In genomic region chr4:14810121-14810520, GRCh38 we compare ENCODE assay signal across 38 cellular contexts.
"Had no signal": no experiment of that assay in that cellular context is flagged by ENCODE, and none has a peak within 500 bp of the region (broad histone marks: within the 10 kb centered on the region; RNA-seq: fewer than 3 reads in every experiment).

No MANE protein-coding gene starts in this region.

- H3K36me3 Mint-ChIP-seq: activated naive CD4-positive, alpha-beta T cell treated with anti-CD3 and anti-CD28 coated beads, Interleukin-2, amount 10 ng/mL, durations not matched to agents 7 days and 5 days; activated naive CD4-positive, alpha-beta T cell treated with anti-CD3 and anti-CD28 coated beads, Interleukin-2, amount 50 U/mL, for 24 hours; activated naive CD8-positive, alpha-beta T cell; activated naive CD8-positive, alpha-beta T cell treated with anti-CD3 and anti-CD28 coated beads for 36 hours; activated naive CD8-positive, alpha-beta T cell treated with anti-CD3 and anti-CD28 coated beads, Interleukin-2, amount 10 ng/mL, durations not matched to agents 7 days and 5 days; brain had no signal

- H3K27ac Mint-ChIP-seq: activated naive CD4-positive, alpha-beta T cell treated with anti-CD3 and anti-CD28 coated beads for 36 hours; activated naive CD4-positive, alpha-beta T cell treated with anti-CD3 and anti-CD28 coated beads, Interleukin-2, amount 10 ng/mL, durations not matched to agents 7 days and 5 days; activated naive CD4-positive, alpha-beta T cell treated with anti-CD3 and anti-CD28 coated beads, Interleukin-2, amount 50 U/mL, for 24 hours; activated naive CD4-positive, alpha-beta T cell treated with anti-CD3 and anti-CD28 coated beads, Interleukin-2, amount 50 U/mL, for 72 hours; activated naive CD8-positive, alpha-beta T cell; activated naive CD8-positive, alpha-beta T cell treated with anti-CD3 and anti-CD28 coated beads for 36 hours; activated naive CD8-positive, alpha-beta T cell treated with anti-CD3 and anti-CD28 coated beads, Interleukin-2, amount 10 ng/mL, durations not matched to agents 7 days and 5 days; activated naive CD8-positive, alpha-beta T cell treated with anti-CD3 and anti-CD28 coated beads, Interleukin-2, amount 50 U/mL, for 24 hours; activated T-cell treated with anti-CD3 and anti-CD28 coated beads, Interleukin-2, amount 50 U/mL, for 24 hours; activated T-cell treated with anti-CD3 and anti-CD28 coated beads, Interleukin-2, amount 50 U/mL, for 72 hours; activated T-helper 1 cell treated with anti-CD3 and anti-CD28 coated beads, Interleukin-12 subunit alpha, Interleukin-12 subunit beta, Interleukin-2, Interleukin-4 antibody, amounts not matched to agents 30 ng/mL and 10 ng/mL and 1 ng/mL, durations not matched to agents 14 hours and 24 hours and 36 hours; activated T-helper 17 cell treated with anti-CD3 and anti-CD28 coated beads, Interleukin-2, amount 50 U/mL, for 72 hours; activated T-helper 2 cell treated with anti-CD3 and anti-CD28 coated beads, Interferon-gamma antibody, Interleukin-2, Interleukin-4, amounts not matched to agents 10 μg/mL and 5 μg/mL and 100 μg/mL, durations not matched to agents 14 hours and 24 hours and 36 hours; brain had no signal

- H3K27ac ChIP-seq: adrenal gland, ascending aorta, body of pancreas, brain microvascular endothelial cell, breast epithelium, cardiac muscle cell had no signal

- H3K9me3 Mint-ChIP-seq: activated naive CD4-positive, alpha-beta T cell treated with anti-CD3 and anti-CD28 coated beads for 36 hours; activated naive CD4-positive, alpha-beta T cell treated with anti-CD3 and anti-CD28 coated beads, Interleukin-2, amount 10 ng/mL, durations not matched to agents 7 days and 5 days; activated naive CD4-positive, alpha-beta T cell treated with anti-CD3 and anti-CD28 coated beads, Interleukin-2, amount 50 U/mL, for 24 hours; activated T-cell treated with anti-CD3 and anti-CD28 coated beads, Interleukin-2, amount 50 U/mL, for 24 hours; activated T-cell treated with anti-CD3 and anti-CD28 coated beads, Interleukin-2, amount 50 U/mL, for 4 hours; activated T-helper 2 cell treated with anti-CD3 and anti-CD28 coated beads, Interferon-gamma antibody, Interleukin-2, Interleukin-4, amounts not matched to agents 10 μg/mL and 5 μg/mL and 100 μg/mL, durations not matched to agents 14 hours and 24 hours and 36 hours; central memory CD8-positive, alpha-beta T cell had no signal

- H3K36me3 ChIP-seq: adrenal gland, ascending aorta, brain microvascular endothelial cell, breast epithelium, cardiac muscle cell had no signal

- H3K4me3 ChIP-seq: adrenal gland, ascending aorta, body of pancreas, breast epithelium, cardiac muscle cell had no signal

- DNase-seq: activated effector memory CD4-positive, alpha-beta T cell treated with anti-CD3 and anti-CD28 coated beads, Interleukin-2, amount 50 U/mL, for 16 hours; activated effector memory CD4-positive, alpha-beta T cell treated with Interleukin-2 at 50 U/mL for 16 hours; activated gamma-delta T cell; activated gamma-delta T cell treated with Interleukin-2 at 50 U/mL for 16 hours; activated naive CD4-positive, alpha-beta T cell; activated naive CD4-positive, alpha-beta T cell treated with anti-CD3 and anti-CD28 coated beads for 36 hours; activated naive CD4-positive, alpha-beta T cell treated with anti-CD3 and anti-CD28 coated beads, Interleukin-2, amount 10 ng/mL, durations not matched to agents 7 days and 5 days; activated naive CD4-positive, alpha-beta T cell treated with anti-CD3 and anti-CD28 coated beads, Interleukin-2, amount 50 U/mL, for 16 hours; activated naive CD4-positive, alpha-beta T cell treated with Interleukin-2 at 50 U/mL for 16 hours; activated naive CD8-positive, alpha-beta T cell treated with anti-CD3 and anti-CD28 coated beads for 36 hours; activated naive CD8-positive, alpha-beta T cell treated with anti-CD3 and anti-CD28 coated beads, Interleukin-2, amount 10 ng/mL, durations not matched to agents 7 days and 5 days; activated naive CD8-positive, alpha-beta T cell treated with anti-CD3 and anti-CD28 coated beads, Interleukin-2, amount 50 U/mL, for 24 hours; activated T-cell treated with anti-CD3 and anti-CD28 coated beads, Interleukin-2, amount 50 U/mL, for 1 hour; activated T-cell treated with anti-CD3 and anti-CD28 coated beads, Interleukin-2, amount 50 U/mL, for 24 hours; activated T-cell treated with anti-CD3 and anti-CD28 coated beads, Interleukin-2, amount 50 U/mL, for 4 hours; activated T-cell treated with anti-CD3 and anti-CD28 coated beads, Interleukin-2, amount 50 U/mL, for 48 hours; activated T-cell treated with anti-CD3 and anti-CD28 coated beads, Interleukin-2, amount 50 U/mL, for 72 hours; adrenal gland; amniotic stem cell; amygdala; anterior cingulate cortex; aorta; body of pancreas; brain microvascular endothelial cell; caudate nucleus; central memory CD4-positive, alpha-beta T cell; cerebellar nuclear complex had no signal

- H3K27me3 Mint-ChIP-seq: activated naive CD4-positive, alpha-beta T cell treated with anti-CD3 and anti-CD28 coated beads, Interleukin-2, amount 10 ng/mL, durations not matched to agents 7 days and 5 days had no signal

- H3K4me3 Mint-ChIP-seq: activated naive CD4-positive, alpha-beta T cell treated with anti-CD3 and anti-CD28 coated beads for 36 hours; activated naive CD4-positive, alpha-beta T cell treated with anti-CD3 and anti-CD28 coated beads, Interleukin-2, amount 10 ng/mL, durations not matched to agents 7 days and 5 days; activated naive CD4-positive, alpha-beta T cell treated with anti-CD3 and anti-CD28 coated beads, Interleukin-2, amount 50 U/mL, for 24 hours; activated naive CD8-positive, alpha-beta T cell; activated naive CD8-positive, alpha-beta T cell treated with anti-CD3 and anti-CD28 coated beads for 36 hours; activated naive CD8-positive, alpha-beta T cell treated with anti-CD3 and anti-CD28 coated beads, Interleukin-2, amount 10 ng/mL, durations not matched to agents 7 days and 5 days; activated naive CD8-positive, alpha-beta T cell treated with anti-CD3 and anti-CD28 coated beads, Interleukin-2, amount 50 U/mL, for 24 hours; activated T-cell treated with anti-CD3 and anti-CD28 coated beads, Interleukin-2, amount 50 U/mL, for 24 hours; activated T-cell treated with anti-CD3 and anti-CD28 coated beads, Interleukin-2, amount 50 U/mL, for 4 hours; activated T-cell treated with anti-CD3 and anti-CD28 coated beads, Interleukin-2, amount 50 U/mL, for 72 hours; activated T-helper 1 cell treated with anti-CD3 and anti-CD28 coated beads, Interleukin-12 subunit alpha, Interleukin-12 subunit beta, Interleukin-2, Interleukin-4 antibody, amounts not matched to agents 30 ng/mL and 10 ng/mL and 1 ng/mL, durations not matched to agents 14 hours and 24 hours and 36 hours; activated T-helper 17 cell treated with anti-CD3 and anti-CD28 coated beads, Interleukin-2, amount 50 U/mL, for 72 hours; brain; central memory CD8-positive, alpha-beta T cell had no signal

- H3K4me1 ChIP-seq: adrenal gland, body of pancreas, breast epithelium had no signal

- ATAC-seq: activated naive CD4-positive, alpha-beta T cell treated with anti-CD3 and anti-CD28 coated beads, Interleukin-2, amount 50 U/mL, for 72 hours; activated naive CD8-positive, alpha-beta T cell treated with anti-CD3 and anti-CD28 coated beads, Interleukin-2, amount 50 U/mL, for 24 hours; activated T-cell treated with anti-CD3 and anti-CD28 coated beads, Interleukin-2, amount 50 U/mL, for 4 hours; activated T-cell treated with anti-CD3 and anti-CD28 coated beads, Interleukin-2, amount 50 U/mL, for 72 hours; activated T-helper 17 cell treated with anti-CD3 and anti-CD28 coated beads, Interleukin-2, amount 50 U/mL, for 72 hours; body of pancreas had no signal

- H3K27me3 ChIP-seq: adrenal gland, ascending aorta, body of pancreas, brain microvascular endothelial cell, breast epithelium, cardiac muscle cell had no signal

- H3K9me3 ChIP-seq: adrenal gland, ascending aorta, body of pancreas, breast epithelium had no signal

- H3K4me1 Mint-ChIP-seq: activated naive CD4-positive, alpha-beta T cell treated with anti-CD3 and anti-CD28 coated beads, Interleukin-2, amount 10 ng/mL, durations not matched to agents 7 days and 5 days; activated naive CD4-positive, alpha-beta T cell treated with anti-CD3 and anti-CD28 coated beads, Interleukin-2, amount 50 U/mL, for 24 hours; activated naive CD8-positive, alpha-beta T cell treated with anti-CD3 and anti-CD28 coated beads for 36 hours; activated naive CD8-positive, alpha-beta T cell treated with anti-CD3 and anti-CD28 coated beads, Interleukin-2, amount 10 ng/mL, durations not matched to agents 7 days and 5 days; activated T-helper 17 cell treated with anti-CD3 and anti-CD28 coated beads, Interleukin-2, amount 50 U/mL, for 72 hours; brain; central memory CD8-positive, alpha-beta T cell had no signal
